In the genomic region with DNA sequence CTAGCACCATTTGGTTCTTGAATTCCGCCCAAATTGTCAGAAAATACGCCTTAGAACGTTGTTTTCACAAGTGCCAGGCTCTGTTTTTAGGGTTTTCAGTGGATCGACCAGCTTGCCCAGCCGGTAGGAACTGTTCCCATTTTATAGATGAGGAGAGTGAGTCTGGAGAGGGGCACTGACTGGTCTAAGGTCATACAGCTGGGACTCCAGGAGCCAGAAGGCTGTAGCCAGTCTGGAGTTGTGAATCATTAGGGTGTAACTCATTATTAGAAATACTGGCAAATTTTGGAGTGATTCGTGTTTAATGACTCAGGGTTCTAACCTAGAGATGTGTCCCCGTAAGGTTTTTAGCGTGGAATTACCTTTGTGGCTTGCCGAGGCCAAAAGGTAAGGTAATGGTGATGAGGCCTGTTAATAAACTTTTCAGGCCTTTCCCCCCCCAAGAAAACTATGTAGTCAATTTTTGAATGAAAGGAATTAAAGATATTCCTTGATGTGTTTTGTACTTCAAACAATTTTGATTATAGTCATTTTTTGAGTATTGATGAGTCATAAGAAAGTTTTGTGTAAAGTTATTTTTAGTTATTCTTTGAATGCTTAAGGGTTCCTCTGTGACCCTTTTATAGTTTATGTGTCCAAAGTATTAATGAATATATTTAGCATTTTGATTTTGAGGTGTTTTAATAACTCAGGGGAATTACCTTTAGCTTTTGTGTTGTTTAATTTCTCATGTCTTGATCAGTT, we compare ENCODE assay signal across 1 cellular context.
TF ChIP-seq lines count a peak whose summit lies in the region.

No MANE protein-coding gene starts in this region.

TF ChIP-seq in IMR-90, 13 proteins besides CTCF, POLR2A, EP300 and RAD21 (continued from another document):
- TF ChIP-seq, protein P1, sequence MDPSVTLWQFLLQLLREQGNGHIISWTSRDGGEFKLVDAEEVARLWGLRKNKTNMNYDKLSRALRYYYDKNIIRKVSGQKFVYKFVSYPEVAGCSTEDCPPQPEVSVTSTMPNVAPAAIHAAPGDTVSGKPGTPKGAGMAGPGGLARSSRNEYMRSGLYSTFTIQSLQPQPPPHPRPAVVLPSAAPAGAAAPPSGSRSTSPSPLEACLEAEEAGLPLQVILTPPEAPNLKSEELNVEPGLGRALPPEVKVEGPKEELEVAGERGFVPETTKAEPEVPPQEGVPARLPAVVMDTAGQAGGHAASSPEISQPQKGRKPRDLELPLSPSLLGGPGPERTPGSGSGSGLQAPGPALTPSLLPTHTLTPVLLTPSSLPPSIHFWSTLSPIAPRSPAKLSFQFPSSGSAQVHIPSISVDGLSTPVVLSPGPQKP (IDR thresholded peaks at IDR 0.05; ENCODE audit: borderline replicate concordance, low read depth, low read length) = no peak
